30 cellular contexts compared by ENCODE assay signal in the genomic region with DNA sequence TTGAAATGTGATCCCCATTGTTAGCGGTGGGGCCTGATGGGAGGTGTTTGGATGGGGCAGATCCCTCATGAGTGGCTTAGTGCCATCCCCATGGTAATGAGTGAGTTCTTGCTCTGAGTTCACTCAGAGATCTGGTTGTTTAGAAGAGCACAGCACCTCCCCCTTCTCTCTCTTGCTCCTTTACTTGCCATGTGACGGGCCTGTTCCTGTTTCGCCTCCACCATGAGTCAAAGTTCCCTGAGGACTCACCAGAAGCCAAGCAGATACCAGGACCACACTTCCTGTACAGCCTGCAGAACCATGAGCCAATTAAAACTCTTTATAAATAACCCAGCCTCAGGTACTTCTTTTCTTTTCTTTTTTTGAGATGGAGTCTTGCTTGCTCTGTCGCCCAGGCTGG.
"Had no signal": no experiment of that assay in that cellular context is flagged by ENCODE, and none has a peak within 500 bp of the region (broad histone marks: within the 10 kb centered on the region; RNA-seq: fewer than 3 reads in every experiment).

No MANE protein-coding gene starts in this region.

- H2AFZ ChIP-seq: hepatocyte had no signal

- H3K9me3 Mint-ChIP-seq: activated CD4-positive, alpha-beta memory T cell treated with anti-CD3 and anti-CD28 coated beads, Interleukin-2, amount 10 ng/mL, durations not matched to agents 7 days and 5 days; stimulated activated effector memory CD8-positive, alpha-beta T cell treated with anti-CD3 and anti-CD28 coated beads, Interleukin-12 subunit alpha, Interleukin-12 subunit beta, amount 100 ng/mL, for 72 hours; stimulated activated naive CD8-positive, alpha-beta T cell treated with anti-CD3 and anti-CD28 coated beads, Interleukin-15, Interleukin-2, amounts not matched to agents 100 ng/mL and 50 ng/mL, for 24 hours had no signal

- H3K27me3 Mint-ChIP-seq: activated CD4-positive, alpha-beta T cell treated with anti-CD3 and anti-CD28 coated beads, Interleukin-2, amount 10 ng/mL, durations not matched to agents 7 days and 5 days; activated naive CD8-positive, alpha-beta T cell; stimulated activated naive CD8-positive, alpha-beta T cell treated with anti-CD3 and anti-CD28 coated beads, Interleukin-15, Interleukin-2, amounts not matched to agents 100 ng/mL and 50 ng/mL, for 24 hours had no signal

- H3K36me3 Mint-ChIP-seq: natural killer cell treated with Interleukin-12 subunit alpha and Interleukin-12 subunit beta and Interleukin-15 and Interleukin-18, amount 100 ng/mL, for 72 hours had no signal

- H3K4me2 ChIP-seq: hepatocyte had no signal

- ATAC-seq: activated CD4-positive, CD25-positive, alpha-beta regulatory T cell treated with anti-CD3 and anti-CD28 coated beads, Interleukin-2, amount 50 U/mL, for 24 hours; activated T-cell treated with anti-CD3 and anti-CD28 coated beads, Interleukin-2, amount 50 U/mL, for 72 hours; lower lobe of right lung; mucosa of descending colon; natural killer cell treated with Interleukin-12 subunit alpha and Interleukin-12 subunit beta and Interleukin-15 and Interleukin-18, amount 100 ng/mL, for 72 hours; stimulated activated effector memory CD8-positive, alpha-beta T cell treated with anti-CD3 and anti-CD28 coated beads, Interleukin-12 subunit alpha, Interleukin-12 subunit beta, amount 100 ng/mL, for 72 hours had no signal

- H3K27ac Mint-ChIP-seq: activated CD4-positive, alpha-beta memory T cell treated with anti-CD3 and anti-CD28 coated beads, Interleukin-2, amount 10 ng/mL, durations not matched to agents 7 days and 5 days; activated CD4-positive, alpha-beta T cell treated with anti-CD3 and anti-CD28 coated beads, Interleukin-2, amount 10 ng/mL, durations not matched to agents 7 days and 5 days; activated naive CD8-positive, alpha-beta T cell; activated T-cell treated with anti-CD3 and anti-CD28 coated beads, Interleukin-2, amount 50 U/mL, for 72 hours; stimulated activated effector memory CD8-positive, alpha-beta T cell treated with anti-CD3 and anti-CD28 coated beads, Interleukin-12 subunit alpha, Interleukin-12 subunit beta, amount 100 ng/mL, for 72 hours; stimulated activated naive CD8-positive, alpha-beta T cell treated with anti-CD3 and anti-CD28 coated beads, Interleukin-15, Interleukin-2, amounts not matched to agents 100 ng/mL and 50 ng/mL, for 24 hours had no signal

- H3K4me1 ChIP-seq: uterus had no signal

- DNase-seq: activated CD4-positive, alpha-beta memory T cell treated with anti-CD3 and anti-CD28 coated beads, Interleukin-2, amount 10 ng/mL, durations not matched to agents 7 days and 5 days; activated CD4-positive, alpha-beta T cell treated with anti-CD3 and anti-CD28 coated beads, Interleukin-2, amount 10 ng/mL, durations not matched to agents 7 days and 5 days; activated effector memory CD4-positive, alpha-beta T cell treated with Interleukin-2 at 50 U/mL for 16 hours; activated naive CD4-positive, alpha-beta T cell treated with Interleukin-2 at 50 U/mL for 16 hours; activated T-cell treated with anti-CD3 and anti-CD28 coated beads for 4 hours; activated T-cell treated with anti-CD3 and anti-CD28 coated beads, Interleukin-2, amount 50 U/mL, for 72 hours; anterior cingulate cortex; effector CD8-positive, alpha-beta T cell; gastrocnemius medialis; glutamatergic neuron; left colon; lower lobe of right lung; mesendoderm; mucosa of descending colon; small intestine; stimulated activated CD4-positive, alpha-beta T cell treated with anti-CD3 and anti-CD28 coated beads, Interleukin-4, amount 100 ng/mL, for 24 hours; T1000; trophoblast cell; uterus; WERI-Rb-1 had no signal

- H3K4me3 ChIP-seq: gastrocnemius medialis, hepatocyte, lower lobe of right lung, mucosa of descending colon, thoracic aorta, uterus had no signal

- H3K9me3 ChIP-seq: gastrocnemius medialis, lower lobe of right lung, mucosa of descending colon, thoracic aorta, uterus had no signal

- H3K4me3 Mint-ChIP-seq: activated CD4-positive, alpha-beta memory T cell treated with anti-CD3 and anti-CD28 coated beads, Interleukin-2, amount 10 ng/mL, durations not matched to agents 7 days and 5 days; activated CD4-positive, alpha-beta T cell treated with anti-CD3 and anti-CD28 coated beads, Interleukin-2, amount 10 ng/mL, durations not matched to agents 7 days and 5 days; activated naive CD8-positive, alpha-beta T cell; activated T-cell treated with anti-CD3 and anti-CD28 coated beads, Interleukin-2, amount 50 U/mL, for 72 hours; natural killer cell treated with Interleukin-12 subunit alpha and Interleukin-12 subunit beta and Interleukin-15 and Interleukin-18, amount 100 ng/mL, for 72 hours; stimulated activated effector memory CD8-positive, alpha-beta T cell treated with anti-CD3 and anti-CD28 coated beads, Interleukin-12 subunit alpha, Interleukin-12 subunit beta, amount 100 ng/mL, for 72 hours; stimulated activated naive CD8-positive, alpha-beta T cell treated with anti-CD3 and anti-CD28 coated beads, Interleukin-15, Interleukin-2, amounts not matched to agents 100 ng/mL and 50 ng/mL, for 24 hours had no signal

- FAIRE-seq: bronchial epithelial cell, colon, keratinocyte, small intestine had no signal

- H3K36me3 ChIP-seq: uterus had no signal

- H3K27ac ChIP-seq: hepatocyte, lower lobe of right lung, WERI-Rb-1 had no signal

- H3K27me3 ChIP-seq: gastrocnemius medialis, hepatocyte, uterus had no signal

- H3K4me1 Mint-ChIP-seq: activated CD4-positive, alpha-beta memory T cell treated with anti-CD3 and anti-CD28 coated beads, Interleukin-2, amount 10 ng/mL, durations not matched to agents 7 days and 5 days; activated CD4-positive, alpha-beta T cell treated with anti-CD3 and anti-CD28 coated beads, Interleukin-2, amount 10 ng/mL, durations not matched to agents 7 days and 5 days; stimulated activated effector memory CD8-positive, alpha-beta T cell treated with anti-CD3 and anti-CD28 coated beads, Interleukin-12 subunit alpha, Interleukin-12 subunit beta, amount 100 ng/mL, for 72 hours had no signal

- H3K79me2 ChIP-seq: hepatocyte had no signal
